ENCODE assay signal across 9 cellular contexts in the genomic region with DNA sequence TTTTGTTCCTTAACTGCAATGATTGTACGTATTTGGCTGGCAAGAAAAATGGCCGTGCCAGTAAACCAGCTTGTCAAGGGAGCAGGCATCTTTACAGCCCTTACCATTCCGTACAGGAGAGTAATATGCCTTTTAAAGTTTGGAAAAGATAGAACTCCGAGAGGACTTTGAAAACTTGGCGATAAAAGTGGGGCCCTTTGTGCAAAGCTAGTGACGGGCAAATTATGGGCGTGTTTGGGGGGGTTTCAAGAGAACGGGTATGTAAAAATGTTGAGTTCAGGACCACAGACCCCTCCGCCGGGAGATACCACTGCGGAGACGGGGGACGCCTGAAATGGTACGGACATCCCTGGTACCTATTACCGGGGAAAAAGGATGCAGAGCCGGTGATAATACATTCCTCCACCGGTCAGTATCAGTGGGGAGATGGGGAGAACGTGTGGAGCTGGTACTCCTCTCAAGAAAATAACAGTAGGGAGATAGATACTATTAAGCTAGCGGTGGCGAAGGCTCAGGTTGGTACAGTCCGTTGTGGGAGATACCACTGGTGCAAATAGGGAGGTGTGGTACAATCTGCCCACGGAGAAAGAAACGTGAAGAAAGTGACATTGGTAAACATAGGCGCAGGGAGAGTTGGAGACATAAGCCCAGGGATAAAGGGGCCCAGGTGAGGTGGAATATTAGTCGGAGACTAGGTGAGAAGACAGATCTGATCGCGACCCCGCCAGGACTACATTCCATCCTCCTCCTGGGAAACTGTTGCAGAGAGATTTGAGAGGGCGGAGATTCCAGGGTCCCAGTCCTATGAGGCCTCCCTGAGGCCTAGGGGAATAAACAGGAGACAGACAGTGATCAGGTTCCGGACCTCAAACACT. TPM values are rescaled to one million over a fixed set of nuclear protein-coding genes. Genes with fewer than 3 reads are reported as not detected.
A peak's percentile ranks its signal among the peaks of the same experiment; 100 is the strongest.
DNase-seq lines count a peak whose midpoint lies in the region; ATAC-seq and TF ChIP-seq lines count a peak whose summit lies in the region.
"Had no signal": no experiment of that assay in that cellular context is flagged by ENCODE, and none has a peak within 500 bp of the region (broad histone marks: within the 10 kb centered on the region; RNA-seq: fewer than 3 reads in every experiment).

No MANE protein-coding gene starts in this region.

- peak overlapping the region; percentile 100 for H3K27ac Mint-ChIP-seq in GM23338

- H3K9me2 ChIP-seq in GM23338 (ENCODE audit: insufficient read depth) = no peaks in the 10 kb centered on the region
- no peaks in the 10 kb centered on the region for H3K9me2 ChIP-seq in hepatocyte (replicated peaks; ENCODE audit: insufficient read depth)

- H3F3A ChIP-seq in GM23338 (replicated peaks; ENCODE audit: low read depth) = no peaks in the 10 kb centered on the region

- peak; percentile 86 for ATAC-seq in GM23338

- H2AFZ ChIP-seq in GM23338 (peak overlapping the region; percentile 96), hepatocyte (peak overlapping the region; percentile 74)

- no peaks in the 10 kb centered on the region for H4K20me1 ChIP-seq in GM23338 (replicated peaks; ENCODE audit: insufficient read depth)
- H4K20me1 ChIP-seq in hepatocyte (ENCODE audit: insufficient read depth, poor library complexity, severe bottlenecking) = no peaks in the 10 kb centered on the region

- no peaks in the 10 kb centered on the region for H3K36me3 Mint-ChIP-seq in GM23338 (ENCODE audit: low read depth)

- H3K9me3 Mint-ChIP-seq in GM23338 = peaks cover 3% of the 10 kb centered on the region; the same call in 1 of the 3 replicates

- H3K27ac ChIP-seq in GM23338 (ENCODE audit: low read depth) = peak overlapping the region; percentile 97
- peak overlapping the region; percentile 99 for H3K27ac ChIP-seq in hepatocyte
- H3K27ac ChIP-seq in uterus = peak overlapping the region; percentile 89 to 91

- no peak for TF ChIP-seq POLR2A in uterus (IDR thresholded peaks at IDR 0.05)

- DNase-seq in COLO668 (lab: John Stamatoyannopoulos, UW; ENCODE audit: unreplicated experiment) (peak; percentile 77), GM23338 (ENCODE audit: low spot score) (peak; percentile 71), NCI-H1694 treated with DMSO at 0.1 percent for 48 hours (lab: John Stamatoyannopoulos, UW) (peak; percentile 87), T-helper 9 cell (peak; percentile 63), astrocyte of the spinal cord (ENCODE audit: low read depth, low spot score) (peak; percentile 92), hepatocyte (ENCODE audit: low spot score) (peak; percentile 64), putamen (ENCODE audit: low spot score) (peak; percentile 82), uterus (peak; percentile 73 to 74)

- in situ Hi-C loops in astrocyte of the spinal cord (cut with HindIII; ENCODE audit: low sequenced_read_pairs) = no loop called here

- H3K36me3 ChIP-seq in GM23338 (ENCODE audit: insufficient read depth) (no peaks in the 10 kb centered on the region), hepatocyte (replicated peaks; ENCODE audit: insufficient read depth, low read depth) (no peaks in the 10 kb centered on the region), uterus (no peaks in the 10 kb centered on the region)

- no peaks in the 10 kb centered on the region for H3K9me3 ChIP-seq in hepatocyte (ENCODE audit: low read depth)
- H3K9me3 ChIP-seq in uterus = no peaks in the 10 kb centered on the region

- TF ChIP-seq CTCF in GM23338 (conservative IDR thresholded peaks at IDR 0.05; ENCODE audit: low read depth in 2 of 2) = peak in 1 of 2 experiments; percentile 14; a peak in 1 of 4 replicates
- no peak for TF ChIP-seq CTCF in astrocyte of the spinal cord (IDR thresholded peaks at IDR 0.05; ENCODE audit: low read depth, low read length)
- no peak for TF ChIP-seq CTCF in hepatocyte (IDR thresholded peaks at IDR 0.05; ENCODE audit: poor library complexity)
- TF ChIP-seq CTCF in uterus (IDR thresholded peaks at IDR 0.05) = peak in 1 of 4 experiments; percentile 22

- peaks cover 4% of the 10 kb centered on the region; the same call in 1 of the 3 replicates for H3K4me1 Mint-ChIP-seq in GM23338

- peak overlapping the region; percentile 94 for H3K4me3 Mint-ChIP-seq in GM23338

- intact Hi-C loops in uterus (cut with DNase I; ENCODE audit: low total_unique reads) = no loop called here

- 38% methylated on average over 30 of the region's 30 CpGs for WGBS in hepatocyte (ENCODE audit: low lambda C conversion rate, missing lambda C conversion rate)

- H3K4me1 ChIP-seq in GM23338 (ENCODE audit: insufficient read depth) (no peaks in the 10 kb centered on the region; the same call in 1 of the 2 replicates), hepatocyte (ENCODE audit: insufficient read depth) (no peaks in the 10 kb centered on the region), uterus (no peaks in the 10 kb centered on the region)

- H3K27me3 ChIP-seq in GM23338 (ENCODE audit: insufficient read depth) = no peaks in the 10 kb centered on the region
- no peaks in the 10 kb centered on the region for H3K27me3 ChIP-seq in hepatocyte
- H3K27me3 ChIP-seq in uterus = no peaks in the 10 kb centered on the region

- H3K79me2 ChIP-seq in GM23338 (replicated peaks; ENCODE audit: insufficient read depth) = no peaks in the 10 kb centered on the region
- no peaks in the 10 kb centered on the region for H3K79me2 ChIP-seq in hepatocyte

- H3K4me2 ChIP-seq in GM23338 = peak overlapping the region; percentile 78
- peak overlapping the region; percentile 76 for H3K4me2 ChIP-seq in hepatocyte

- peak overlapping the region; percentile 80 for H3K4me3 ChIP-seq in GM23338
- peak overlapping the region; percentile 58 for H3K4me3 ChIP-seq in astrocyte of the spinal cord (ENCODE audit: low read depth, low read length)
- H3K4me3 ChIP-seq in hepatocyte = peak overlapping the region; percentile 50
- H3K4me3 ChIP-seq in uterus = peak overlapping the region; percentile 30 to 49

- peaks cover 2% of the 10 kb centered on the region for H3K27me3 Mint-ChIP-seq in GM23338 (ENCODE audit: insufficient read depth, low read depth, poor library complexity)

TF ChIP-seq in GM23338, 12 proteins besides CTCF, POLR2A, EP300 and RAD21:
- TF ChIP-seq CREB1 (CRISPR knock-in tag; IDR thresholded peaks at IDR 0.05; ENCODE audit: low read depth) = no peak
- TF ChIP-seq NANOG (IDR thresholded peaks at IDR 0.05; ENCODE audit: borderline replicate concordance) = no peak
- no peak for TF ChIP-seq JUNB (IDR thresholded peaks at IDR 0.05; ENCODE audit: unreplicated experiment)
- no peak for TF ChIP-seq POLR2AphosphoS5 (IDR thresholded peaks at IDR 0.05; ENCODE audit: low read depth)
- TF ChIP-seq, protein P1, sequence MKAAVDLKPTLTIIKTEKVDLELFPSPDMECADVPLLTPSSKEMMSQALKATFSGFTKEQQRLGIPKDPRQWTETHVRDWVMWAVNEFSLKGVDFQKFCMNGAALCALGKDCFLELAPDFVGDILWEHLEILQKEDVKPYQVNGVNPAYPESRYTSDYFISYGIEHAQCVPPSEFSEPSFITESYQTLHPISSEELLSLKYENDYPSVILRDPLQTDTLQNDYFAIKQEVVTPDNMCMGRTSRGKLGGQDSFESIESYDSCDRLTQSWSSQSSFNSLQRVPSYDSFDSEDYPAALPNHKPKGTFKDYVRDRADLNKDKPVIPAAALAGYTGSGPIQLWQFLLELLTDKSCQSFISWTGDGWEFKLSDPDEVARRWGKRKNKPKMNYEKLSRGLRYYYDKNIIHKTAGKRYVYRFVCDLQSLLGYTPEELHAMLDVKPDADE (IDR thresholded peaks at IDR 0.05) = no peak
- TF ChIP-seq, protein P2, sequence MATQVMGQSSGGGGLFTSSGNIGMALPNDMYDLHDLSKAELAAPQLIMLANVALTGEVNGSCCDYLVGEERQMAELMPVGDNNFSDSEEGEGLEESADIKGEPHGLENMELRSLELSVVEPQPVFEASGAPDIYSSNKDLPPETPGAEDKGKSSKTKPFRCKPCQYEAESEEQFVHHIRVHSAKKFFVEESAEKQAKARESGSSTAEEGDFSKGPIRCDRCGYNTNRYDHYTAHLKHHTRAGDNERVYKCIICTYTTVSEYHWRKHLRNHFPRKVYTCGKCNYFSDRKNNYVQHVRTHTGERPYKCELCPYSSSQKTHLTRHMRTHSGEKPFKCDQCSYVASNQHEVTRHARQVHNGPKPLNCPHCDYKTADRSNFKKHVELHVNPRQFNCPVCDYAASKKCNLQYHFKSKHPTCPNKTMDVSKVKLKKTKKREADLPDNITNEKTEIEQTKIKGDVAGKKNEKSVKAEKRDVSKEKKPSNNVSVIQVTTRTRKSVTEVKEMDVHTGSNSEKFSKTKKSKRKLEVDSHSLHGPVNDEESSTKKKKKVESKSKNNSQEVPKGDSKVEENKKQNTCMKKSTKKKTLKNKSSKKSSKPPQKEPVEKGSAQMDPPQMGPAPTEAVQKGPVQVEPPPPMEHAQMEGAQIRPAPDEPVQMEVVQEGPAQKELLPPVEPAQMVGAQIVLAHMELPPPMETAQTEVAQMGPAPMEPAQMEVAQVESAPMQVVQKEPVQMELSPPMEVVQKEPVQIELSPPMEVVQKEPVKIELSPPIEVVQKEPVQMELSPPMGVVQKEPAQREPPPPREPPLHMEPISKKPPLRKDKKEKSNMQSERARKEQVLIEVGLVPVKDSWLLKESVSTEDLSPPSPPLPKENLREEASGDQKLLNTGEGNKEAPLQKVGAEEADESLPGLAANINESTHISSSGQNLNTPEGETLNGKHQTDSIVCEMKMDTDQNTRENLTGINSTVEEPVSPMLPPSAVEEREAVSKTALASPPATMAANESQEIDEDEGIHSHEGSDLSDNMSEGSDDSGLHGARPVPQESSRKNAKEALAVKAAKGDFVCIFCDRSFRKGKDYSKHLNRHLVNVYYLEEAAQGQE (IDR thresholded peaks at IDR 0.05; ENCODE audit: unreplicated experiment) = no peak

RNA-seq across cellular contexts. Expression of gene SPACA5, which starts 14.5 kb away (rescaled TPM):
- not detected in 2 replicates for total RNA-seq in GM23338 (2014; rRNA removed; shearing (Covaris generic))
- polyA plus RNA-seq in GM23338 (2016; fragmentation: Nextera tagmentation; extraction: Ambion mirVana) (not detected in 2 replicates), hepatocyte (not detected in 2 replicates)
- total RNA-seq in hepatocyte (not detected in 2 replicates), uterus (not detected)
- total RNA-seq: SK-MEL-5 had no signal

RNA-seq across cellular contexts. Expression of gene ZNF182, which starts 17.5 kb away (rescaled TPM):
- 7.1 TPM in 2 replicates for total RNA-seq in GM23338 (2014; rRNA removed; shearing (Covaris generic))
- polyA plus RNA-seq in GM23338 (2016; fragmentation: Nextera tagmentation; extraction: Ambion mirVana) = 4.1 and 6.2 TPM in 2 replicates
- 3.3 and 5.0 TPM in 2 replicates for total RNA-seq in hepatocyte
- polyA plus RNA-seq in hepatocyte = 2.7 and 3.4 TPM in 2 replicates
- 1 to 10 TPM; 3.2 to 8.4 (median 5.0) TPM for total RNA-seq in uterus

RNA-seq across cellular contexts. Expression of gene ZNF630, which starts 50.2 kb away (rescaled TPM):
- 1.6 and 2.2 TPM in 2 replicates for total RNA-seq in GM23338 (2014; rRNA removed; shearing (Covaris generic))
- polyA plus RNA-seq in GM23338 (2016; fragmentation: Nextera tagmentation; extraction: Ambion mirVana) = 0.95 and 1.2 TPM in 2 replicates
- 2.8 and 3.7 TPM in 2 replicates for total RNA-seq in hepatocyte
- 0.53 and 1.5 TPM in 2 replicates for polyA plus RNA-seq in hepatocyte
- total RNA-seq in uterus = 1 to 10 TPM; 1.5 to 5.9 (median 4.3) TPM
- total RNA-seq: SK-MEL-5 had no signal

Comparison
In these comparisons a context has a peak if more than half of its experiments do, and no peak if none do; other contexts are left out.
1. Peak in every context shown above with its lines: DNase-seq, ATAC-seq, H3K4me3 ChIP-seq and H3K27ac ChIP-seq.